Comparison of ENCODE assay signal across 23 cellular contexts in genomic region chr22:47786650-47787290, GRCh38.
"Had no signal": no experiment of that assay in that cellular context is flagged by ENCODE, and none has a peak within 500 bp of the region (broad histone marks: within the 10 kb centered on the region; RNA-seq: fewer than 3 reads in every experiment).

No MANE protein-coding gene starts in this region.

- H3K36me3 Mint-ChIP-seq: memory B cell; natural killer cell; stimulated activated effector memory CD8-positive, alpha-beta T cell treated with anti-CD3 and anti-CD28 coated beads, Interleukin-12 subunit alpha, Interleukin-12 subunit beta, amount 100 ng/mL, for 72 hours had no signal

- H3K9me3 Mint-ChIP-seq: memory B cell; natural killer cell; stimulated activated effector memory CD8-positive, alpha-beta T cell treated with anti-CD3 and anti-CD28 coated beads, Interleukin-12 subunit alpha, Interleukin-12 subunit beta, amount 100 ng/mL, for 72 hours had no signal

- H3K4me1 Mint-ChIP-seq: memory B cell; natural killer cell; stimulated activated effector memory CD8-positive, alpha-beta T cell treated with anti-CD3 and anti-CD28 coated beads, Interleukin-12 subunit alpha, Interleukin-12 subunit beta, amount 100 ng/mL, for 72 hours had no signal

- DNase-seq: dorsolateral prefrontal cortex; effector CD8-positive, alpha-beta T cell; foreskin keratinocyte; heart left ventricle; kidney; natural killer cell; right lobe of liver; small intestine; stimulated activated CD4-positive, alpha-beta T cell treated with anti-CD3 and anti-CD28 coated beads, Interleukin-12 subunit alpha, Interleukin-12 subunit beta, amount 100 ng/mL, for 4 hours; stimulated activated CD4-positive, alpha-beta T cell treated with anti-CD3 and anti-CD28 coated beads, Interleukin-2, amount 100 ng/mL, for 24 hours; stimulated activated CD4-positive, alpha-beta T cell treated with anti-CD3 and anti-CD28 coated beads, Interleukin-4, amount 100 ng/mL, for 24 hours; stimulated activated naive CD8-positive, alpha-beta T cell treated with anti-CD3 and anti-CD28 coated beads, Interleukin-15, Interleukin-2, amounts not matched to agents 100 U/mL and 50 U/mL, for 24 hours; substantia nigra; testis; tibial artery; upper lobe of left lung; uterus had no signal

- ATAC-seq: foreskin keratinocyte; gastroesophageal sphincter; heart left ventricle; left lobe of liver; natural killer cell; pancreas; right lobe of liver; stimulated activated effector memory CD8-positive, alpha-beta T cell treated with anti-CD3 and anti-CD28 coated beads, Interleukin-12 subunit alpha, Interleukin-12 subunit beta, amount 100 ng/mL, for 72 hours; stimulated activated naive CD8-positive, alpha-beta T cell treated with anti-CD3 and anti-CD28 coated beads, Interleukin-15, Interleukin-2, amounts not matched to agents 100 U/mL and 50 U/mL, for 24 hours had no signal

- H3K4me3 Mint-ChIP-seq: memory B cell; natural killer cell; stimulated activated effector memory CD8-positive, alpha-beta T cell treated with anti-CD3 and anti-CD28 coated beads, Interleukin-12 subunit alpha, Interleukin-12 subunit beta, amount 100 ng/mL, for 72 hours had no signal

- H3K27ac Mint-ChIP-seq: memory B cell; natural killer cell; progenitor cell of endocrine pancreas; stimulated activated effector memory CD8-positive, alpha-beta T cell treated with anti-CD3 and anti-CD28 coated beads, Interleukin-12 subunit alpha, Interleukin-12 subunit beta, amount 100 ng/mL, for 72 hours had no signal
